Comparison of ENCODE assay signal across 1 cellular context in the genomic region with DNA sequence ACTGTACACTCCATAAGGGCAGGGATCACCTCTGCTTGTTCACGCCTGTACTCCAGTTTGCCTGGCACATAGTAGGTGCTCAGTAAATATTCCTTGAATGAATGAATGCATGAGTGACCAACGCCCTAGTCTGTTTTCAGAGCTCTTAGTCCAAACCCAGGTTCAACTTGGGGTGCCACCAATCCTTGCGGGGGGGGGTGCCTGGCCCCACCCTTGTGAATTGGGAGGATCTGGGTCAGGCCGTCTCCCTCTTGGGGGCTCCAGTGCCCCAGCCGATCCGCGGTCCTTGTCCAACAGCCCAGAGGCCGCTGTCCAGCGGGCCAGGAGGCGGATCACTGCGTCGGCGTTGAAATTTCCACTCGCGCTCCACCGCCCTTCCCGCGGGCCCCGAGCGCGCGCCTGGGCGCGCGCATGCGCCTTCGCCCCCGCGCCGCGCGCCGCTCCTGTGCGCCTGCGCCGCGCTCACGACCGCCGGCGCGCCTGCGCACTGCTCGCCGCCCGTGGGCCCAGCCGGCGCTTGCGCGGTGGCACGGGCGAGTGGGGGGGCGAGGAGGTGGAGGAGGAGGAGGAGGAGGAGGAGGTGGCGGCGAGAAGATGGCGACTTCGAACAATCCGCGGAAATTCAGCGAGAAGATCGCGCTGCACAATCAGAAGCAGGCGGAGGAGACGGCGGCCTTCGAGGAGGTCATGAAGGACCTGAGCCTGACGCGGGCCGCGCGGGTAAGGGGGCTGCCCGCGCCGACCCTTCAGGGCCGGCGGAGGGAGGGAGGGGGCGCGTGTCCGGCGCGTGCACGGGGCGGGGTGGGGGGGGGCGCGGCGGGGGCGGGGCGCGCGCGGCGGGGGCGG.
TF ChIP-seq lines count a peak whose summit lies in the region.

A gene with protein sequence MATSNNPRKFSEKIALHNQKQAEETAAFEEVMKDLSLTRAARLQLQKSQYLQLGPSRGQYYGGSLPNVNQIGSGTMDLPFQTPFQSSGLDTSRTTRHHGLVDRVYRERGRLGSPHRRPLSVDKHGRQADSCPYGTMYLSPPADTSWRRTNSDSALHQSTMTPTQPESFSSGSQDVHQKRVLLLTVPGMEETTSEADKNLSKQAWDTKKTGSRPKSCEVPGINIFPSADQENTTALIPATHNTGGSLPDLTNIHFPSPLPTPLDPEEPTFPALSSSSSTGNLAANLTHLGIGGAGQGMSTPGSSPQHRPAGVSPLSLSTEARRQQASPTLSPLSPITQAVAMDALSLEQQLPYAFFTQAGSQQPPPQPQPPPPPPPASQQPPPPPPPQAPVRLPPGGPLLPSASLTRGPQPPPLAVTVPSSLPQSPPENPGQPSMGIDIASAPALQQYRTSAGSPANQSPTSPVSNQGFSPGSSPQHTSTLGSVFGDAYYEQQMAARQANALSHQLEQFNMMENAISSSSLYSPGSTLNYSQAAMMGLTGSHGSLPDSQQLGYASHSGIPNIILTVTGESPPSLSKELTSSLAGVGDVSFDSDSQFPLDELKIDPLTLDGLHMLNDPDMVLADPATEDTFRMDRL (plus strand): TSS at position 572 of the 846 bp plus-strand sequence. CDS start 23 bp downstream, at position 595.

TF ChIP-seq in K562, 482 proteins besides CTCF, POLR2A, EP300 and RAD21 (continued from another document and continues in another):
- TF ChIP-seq, protein P1, sequence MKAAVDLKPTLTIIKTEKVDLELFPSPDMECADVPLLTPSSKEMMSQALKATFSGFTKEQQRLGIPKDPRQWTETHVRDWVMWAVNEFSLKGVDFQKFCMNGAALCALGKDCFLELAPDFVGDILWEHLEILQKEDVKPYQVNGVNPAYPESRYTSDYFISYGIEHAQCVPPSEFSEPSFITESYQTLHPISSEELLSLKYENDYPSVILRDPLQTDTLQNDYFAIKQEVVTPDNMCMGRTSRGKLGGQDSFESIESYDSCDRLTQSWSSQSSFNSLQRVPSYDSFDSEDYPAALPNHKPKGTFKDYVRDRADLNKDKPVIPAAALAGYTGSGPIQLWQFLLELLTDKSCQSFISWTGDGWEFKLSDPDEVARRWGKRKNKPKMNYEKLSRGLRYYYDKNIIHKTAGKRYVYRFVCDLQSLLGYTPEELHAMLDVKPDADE (conservative IDR thresholded peaks at IDR 0.05; ENCODE audit: control insufficient read depth, low read depth, low read length): no peak
- TF ChIP-seq CHD1 (IDR thresholded peaks at IDR 0.05; ENCODE audit: low read length): no peak
- TF ChIP-seq GATA2 (CRISPR knock-in tag; IDR thresholded peaks at IDR 0.05): no peak
- peak; percentile 87 for TF ChIP-seq SMARCA5 (IDR thresholded peaks at IDR 0.05)
- no peak for TF ChIP-seq SP2 (IDR thresholded peaks at IDR 0.05; ENCODE audit: extremely low read depth, low read depth, low read length, poor library complexity, severe bottlenecking)
- TF ChIP-seq, protein P2, sequence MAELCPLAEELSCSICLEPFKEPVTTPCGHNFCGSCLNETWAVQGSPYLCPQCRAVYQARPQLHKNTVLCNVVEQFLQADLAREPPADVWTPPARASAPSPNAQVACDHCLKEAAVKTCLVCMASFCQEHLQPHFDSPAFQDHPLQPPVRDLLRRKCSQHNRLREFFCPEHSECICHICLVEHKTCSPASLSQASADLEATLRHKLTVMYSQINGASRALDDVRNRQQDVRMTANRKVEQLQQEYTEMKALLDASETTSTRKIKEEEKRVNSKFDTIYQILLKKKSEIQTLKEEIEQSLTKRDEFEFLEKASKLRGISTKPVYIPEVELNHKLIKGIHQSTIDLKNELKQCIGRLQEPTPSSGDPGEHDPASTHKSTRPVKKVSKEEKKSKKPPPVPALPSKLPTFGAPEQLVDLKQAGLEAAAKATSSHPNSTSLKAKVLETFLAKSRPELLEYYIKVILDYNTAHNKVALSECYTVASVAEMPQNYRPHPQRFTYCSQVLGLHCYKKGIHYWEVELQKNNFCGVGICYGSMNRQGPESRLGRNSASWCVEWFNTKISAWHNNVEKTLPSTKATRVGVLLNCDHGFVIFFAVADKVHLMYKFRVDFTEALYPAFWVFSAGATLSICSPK (IDR thresholded peaks at IDR 0.05; ENCODE audit: borderline replicate concordance): no peak
- TF ChIP-seq ZNF274 (IDR thresholded peaks at IDR 0.05; ENCODE audit: borderline replicate concordance, low read depth, low read length): no peak
- TF ChIP-seq NEUROD1 (IDR thresholded peaks at IDR 0.05; ENCODE audit: borderline replicate concordance, low read depth, low read length, partially characterized antibody): no peak
- TF ChIP-seq, protein P3, sequence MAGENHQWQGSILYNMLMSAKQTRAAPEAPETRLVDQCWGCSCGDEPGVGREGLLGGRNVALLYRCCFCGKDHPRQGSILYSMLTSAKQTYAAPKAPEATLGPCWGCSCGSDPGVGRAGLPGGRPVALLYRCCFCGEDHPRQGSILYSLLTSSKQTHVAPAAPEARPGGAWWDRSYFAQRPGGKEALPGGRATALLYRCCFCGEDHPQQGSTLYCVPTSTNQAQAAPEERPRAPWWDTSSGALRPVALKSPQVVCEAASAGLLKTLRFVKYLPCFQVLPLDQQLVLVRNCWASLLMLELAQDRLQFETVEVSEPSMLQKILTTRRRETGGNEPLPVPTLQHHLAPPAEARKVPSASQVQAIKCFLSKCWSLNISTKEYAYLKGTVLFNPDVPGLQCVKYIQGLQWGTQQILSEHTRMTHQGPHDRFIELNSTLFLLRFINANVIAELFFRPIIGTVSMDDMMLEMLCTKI (IDR thresholded peaks at IDR 0.05; ENCODE audit: partially characterized antibody): no peak
- TF ChIP-seq MCM5 (IDR thresholded peaks at IDR 0.05; ENCODE audit: low read depth): no peak
- TF ChIP-seq, protein P4, sequence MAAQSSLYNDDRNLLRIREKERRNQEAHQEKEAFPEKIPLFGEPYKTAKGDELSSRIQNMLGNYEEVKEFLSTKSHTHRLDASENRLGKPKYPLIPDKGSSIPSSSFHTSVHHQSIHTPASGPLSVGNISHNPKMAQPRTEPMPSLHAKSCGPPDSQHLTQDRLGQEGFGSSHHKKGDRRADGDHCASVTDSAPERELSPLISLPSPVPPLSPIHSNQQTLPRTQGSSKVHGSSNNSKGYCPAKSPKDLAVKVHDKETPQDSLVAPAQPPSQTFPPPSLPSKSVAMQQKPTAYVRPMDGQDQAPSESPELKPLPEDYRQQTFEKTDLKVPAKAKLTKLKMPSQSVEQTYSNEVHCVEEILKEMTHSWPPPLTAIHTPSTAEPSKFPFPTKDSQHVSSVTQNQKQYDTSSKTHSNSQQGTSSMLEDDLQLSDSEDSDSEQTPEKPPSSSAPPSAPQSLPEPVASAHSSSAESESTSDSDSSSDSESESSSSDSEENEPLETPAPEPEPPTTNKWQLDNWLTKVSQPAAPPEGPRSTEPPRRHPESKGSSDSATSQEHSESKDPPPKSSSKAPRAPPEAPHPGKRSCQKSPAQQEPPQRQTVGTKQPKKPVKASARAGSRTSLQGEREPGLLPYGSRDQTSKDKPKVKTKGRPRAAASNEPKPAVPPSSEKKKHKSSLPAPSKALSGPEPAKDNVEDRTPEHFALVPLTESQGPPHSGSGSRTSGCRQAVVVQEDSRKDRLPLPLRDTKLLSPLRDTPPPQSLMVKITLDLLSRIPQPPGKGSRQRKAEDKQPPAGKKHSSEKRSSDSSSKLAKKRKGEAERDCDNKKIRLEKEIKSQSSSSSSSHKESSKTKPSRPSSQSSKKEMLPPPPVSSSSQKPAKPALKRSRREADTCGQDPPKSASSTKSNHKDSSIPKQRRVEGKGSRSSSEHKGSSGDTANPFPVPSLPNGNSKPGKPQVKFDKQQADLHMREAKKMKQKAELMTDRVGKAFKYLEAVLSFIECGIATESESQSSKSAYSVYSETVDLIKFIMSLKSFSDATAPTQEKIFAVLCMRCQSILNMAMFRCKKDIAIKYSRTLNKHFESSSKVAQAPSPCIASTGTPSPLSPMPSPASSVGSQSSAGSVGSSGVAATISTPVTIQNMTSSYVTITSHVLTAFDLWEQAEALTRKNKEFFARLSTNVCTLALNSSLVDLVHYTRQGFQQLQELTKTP (IDR thresholded peaks at IDR 0.05; ENCODE audit: low read depth in 1 of 2, partially characterized antibody in 2 of 2): no peak
- TF ChIP-seq, protein P5, sequence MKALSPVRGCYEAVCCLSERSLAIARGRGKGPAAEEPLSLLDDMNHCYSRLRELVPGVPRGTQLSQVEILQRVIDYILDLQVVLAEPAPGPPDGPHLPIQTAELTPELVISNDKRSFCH (CRISPR knock-in tag; IDR thresholded peaks at IDR 0.05): no peak
- TF ChIP-seq, protein P5 (tag; IDR thresholded peaks at IDR 0.05): no peak
- TF ChIP-seq, protein P6, sequence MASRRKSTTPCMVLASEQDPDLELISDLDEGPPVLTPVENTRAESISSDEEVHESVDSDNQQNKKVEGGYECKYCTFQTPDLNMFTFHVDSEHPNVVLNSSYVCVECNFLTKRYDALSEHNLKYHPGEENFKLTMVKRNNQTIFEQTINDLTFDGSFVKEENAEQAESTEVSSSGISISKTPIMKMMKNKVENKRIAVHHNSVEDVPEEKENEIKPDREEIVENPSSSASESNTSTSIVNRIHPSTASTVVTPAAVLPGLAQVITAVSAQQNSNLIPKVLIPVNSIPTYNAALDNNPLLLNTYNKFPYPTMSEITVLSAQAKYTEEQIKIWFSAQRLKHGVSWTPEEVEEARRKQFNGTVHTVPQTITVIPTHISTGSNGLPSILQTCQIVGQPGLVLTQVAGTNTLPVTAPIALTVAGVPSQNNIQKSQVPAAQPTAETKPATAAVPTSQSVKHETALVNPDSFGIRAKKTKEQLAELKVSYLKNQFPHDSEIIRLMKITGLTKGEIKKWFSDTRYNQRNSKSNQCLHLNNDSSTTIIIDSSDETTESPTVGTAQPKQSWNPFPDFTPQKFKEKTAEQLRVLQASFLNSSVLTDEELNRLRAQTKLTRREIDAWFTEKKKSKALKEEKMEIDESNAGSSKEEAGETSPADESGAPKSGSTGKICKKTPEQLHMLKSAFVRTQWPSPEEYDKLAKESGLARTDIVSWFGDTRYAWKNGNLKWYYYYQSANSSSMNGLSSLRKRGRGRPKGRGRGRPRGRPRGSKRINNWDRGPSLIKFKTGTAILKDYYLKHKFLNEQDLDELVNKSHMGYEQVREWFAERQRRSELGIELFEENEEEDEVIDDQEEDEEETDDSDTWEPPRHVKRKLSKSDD (conservative IDR thresholded peaks at IDR 0.05; ENCODE audit: low read length): no peak
- no peak; a peak in 1 of 4 replicates for TF ChIP-seq KDM1A (IDR thresholded peaks at IDR 0.05)
- TF ChIP-seq, protein P7, sequence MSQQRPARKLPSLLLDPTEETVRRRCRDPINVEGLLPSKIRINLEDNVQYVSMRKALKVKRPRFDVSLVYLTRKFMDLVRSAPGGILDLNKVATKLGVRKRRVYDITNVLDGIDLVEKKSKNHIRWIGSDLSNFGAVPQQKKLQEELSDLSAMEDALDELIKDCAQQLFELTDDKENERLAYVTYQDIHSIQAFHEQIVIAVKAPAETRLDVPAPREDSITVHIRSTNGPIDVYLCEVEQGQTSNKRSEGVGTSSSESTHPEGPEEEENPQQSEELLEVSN (IDR thresholded peaks at IDR 0.05; ENCODE audit: borderline replicate concordance in 1 of 2, extremely low read depth in 1 of 2, insufficient read depth in 1 of 2, insufficient read length in 1 of 2, low read depth in 1 of 2, low read length in 1 of 2, poor library complexity in 1 of 2, severe bottlenecking in 1 of 2): peak; percentile 43 to 80
- TF ChIP-seq NONO (IDR thresholded peaks at IDR 0.05; ENCODE audit: low read depth in 2 of 2, low read length in 1 of 2): no peak; a peak in 1 of 4 replicates
- TF ChIP-seq, protein P8, sequence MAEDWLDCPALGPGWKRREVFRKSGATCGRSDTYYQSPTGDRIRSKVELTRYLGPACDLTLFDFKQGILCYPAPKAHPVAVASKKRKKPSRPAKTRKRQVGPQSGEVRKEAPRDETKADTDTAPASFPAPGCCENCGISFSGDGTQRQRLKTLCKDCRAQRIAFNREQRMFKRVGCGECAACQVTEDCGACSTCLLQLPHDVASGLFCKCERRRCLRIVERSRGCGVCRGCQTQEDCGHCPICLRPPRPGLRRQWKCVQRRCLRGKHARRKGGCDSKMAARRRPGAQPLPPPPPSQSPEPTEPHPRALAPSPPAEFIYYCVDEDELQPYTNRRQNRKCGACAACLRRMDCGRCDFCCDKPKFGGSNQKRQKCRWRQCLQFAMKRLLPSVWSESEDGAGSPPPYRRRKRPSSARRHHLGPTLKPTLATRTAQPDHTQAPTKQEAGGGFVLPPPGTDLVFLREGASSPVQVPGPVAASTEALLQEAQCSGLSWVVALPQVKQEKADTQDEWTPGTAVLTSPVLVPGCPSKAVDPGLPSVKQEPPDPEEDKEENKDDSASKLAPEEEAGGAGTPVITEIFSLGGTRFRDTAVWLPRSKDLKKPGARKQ (CRISPR knock-in tag; IDR thresholded peaks at IDR 0.05): no peak
- TF ChIP-seq, protein P9, sequence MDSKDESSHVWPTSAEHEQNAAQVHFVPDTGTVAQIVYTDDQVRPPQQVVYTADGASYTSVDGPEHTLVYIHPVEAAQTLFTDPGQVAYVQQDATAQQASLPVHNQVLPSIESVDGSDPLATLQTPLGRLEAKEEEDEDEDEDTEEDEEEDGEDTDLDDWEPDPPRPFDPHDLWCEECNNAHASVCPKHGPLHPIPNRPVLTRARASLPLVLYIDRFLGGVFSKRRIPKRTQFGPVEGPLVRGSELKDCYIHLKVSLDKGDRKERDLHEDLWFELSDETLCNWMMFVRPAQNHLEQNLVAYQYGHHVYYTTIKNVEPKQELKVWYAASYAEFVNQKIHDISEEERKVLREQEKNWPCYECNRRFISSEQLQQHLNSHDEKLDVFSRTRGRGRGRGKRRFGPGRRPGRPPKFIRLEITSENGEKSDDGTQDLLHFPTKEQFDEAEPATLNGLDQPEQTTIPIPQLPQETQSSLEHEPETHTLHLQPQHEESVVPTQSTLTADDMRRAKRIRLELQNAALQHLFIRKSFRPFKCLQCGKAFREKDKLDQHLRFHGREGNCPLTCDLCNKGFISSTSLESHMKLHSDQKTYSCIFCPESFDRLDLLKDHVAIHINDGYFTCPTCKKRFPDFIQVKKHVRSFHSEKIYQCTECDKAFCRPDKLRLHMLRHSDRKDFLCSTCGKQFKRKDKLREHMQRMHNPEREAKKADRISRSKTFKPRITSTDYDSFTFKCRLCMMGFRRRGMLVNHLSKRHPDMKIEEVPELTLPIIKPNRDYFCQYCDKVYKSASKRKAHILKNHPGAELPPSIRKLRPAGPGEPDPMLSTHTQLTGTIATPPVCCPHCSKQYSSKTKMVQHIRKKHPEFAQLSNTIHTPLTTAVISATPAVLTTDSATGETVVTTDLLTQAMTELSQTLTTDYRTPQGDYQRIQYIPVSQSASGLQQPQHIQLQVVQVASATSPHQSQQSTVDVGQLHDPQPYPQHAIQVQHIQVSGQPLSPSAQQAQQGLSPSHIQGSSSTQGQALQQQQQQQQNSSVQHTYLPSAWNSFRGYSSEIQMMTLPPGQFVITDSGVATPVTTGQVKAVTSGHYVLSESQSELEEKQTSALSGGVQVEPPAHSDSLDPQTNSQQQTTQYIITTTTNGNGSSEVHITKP (IDR thresholded peaks at IDR 0.05; ENCODE audit: partially characterized antibody): peak; percentile 84
- TF ChIP-seq ZNF263 (CRISPR knock-in tag; IDR thresholded peaks at IDR 0.05; ENCODE audit: borderline replicate concordance): peak; percentile 97
- TF ChIP-seq POLR2AphosphoS2 (IDR thresholded peaks at IDR 0.05; ENCODE audit: low read length): no peak
- no peak for TF ChIP-seq RBM25 (IDR thresholded peaks at IDR 0.05; ENCODE audit: low read depth, low read length, severe bottlenecking)
- TF ChIP-seq HDGF (IDR thresholded peaks at IDR 0.05): no peak
